In the genomic region with DNA sequence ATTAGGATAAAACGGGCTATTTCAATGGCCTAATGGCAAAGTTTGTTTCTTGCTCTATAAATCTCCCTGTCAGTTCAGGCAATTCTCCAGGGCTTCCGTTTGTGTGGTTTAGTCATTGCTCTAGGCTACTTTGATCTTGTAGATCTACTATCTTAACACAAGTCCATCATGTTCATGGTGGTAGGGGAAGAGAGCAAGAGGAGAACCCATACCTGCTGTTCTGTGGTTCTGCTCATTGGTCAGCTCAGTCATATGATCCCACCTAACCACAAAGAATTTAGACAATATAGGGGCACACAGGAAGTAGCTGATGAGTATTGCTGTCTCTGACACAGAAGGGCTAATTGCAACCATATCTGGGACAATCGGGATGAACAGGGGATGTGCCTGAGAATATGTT, we compare ENCODE assay signal across 10 cellular contexts. TPM values are rescaled to one million over a fixed set of nuclear protein-coding genes. Genes with fewer than 3 reads are reported as not detected.
DNase-seq lines count a peak whose midpoint lies in the region; ATAC-seq and TF ChIP-seq lines count a peak whose summit lies in the region.
"Had no signal": no experiment of that assay in that cellular context is flagged by ENCODE, and none has a peak within 500 bp of the region (broad histone marks: within the 10 kb centered on the region; RNA-seq: fewer than 3 reads in every experiment).

No MANE protein-coding gene starts in this region.

- DNase-seq in GM13977 (ENCODE audit: low spot score) (peak; percentile 37), RKO (ENCODE audit: low spot score) (peak; percentile 33), myocyte (ENCODE audit: low read depth) (peak; percentile 18), activated gamma-delta T cell (lab: John Stamatoyannopoulos, UW) (no peak), SHP77 (lab: John Stamatoyannopoulos, UW) (no peak)
- DNase-seq: colonic mucosa, left colon, substantia nigra had no signal

- ATAC-seq in HG03135 (IDR thresholded peaks at IDR 0.05; ENCODE audit: unreplicated experiment) (peak; percentile 41), GM21576 (IDR thresholded peaks at IDR 0.05; ENCODE audit: unreplicated experiment) (no peak)
- ATAC-seq: left colon had no signal

- no peak for TF ChIP-seq CTCF in GM13977 (IDR thresholded peaks at IDR 0.05; ENCODE audit: extremely low read depth, insufficient read depth, missing control alignments)

- in situ Hi-C loops in GM13977 (cut with MboI; ENCODE audit: low pct_unique_long_range_greater_than_20kb, low sequenced_read_pairs, unreplicated experiment), result no loop called here

RNA-seq across cellular contexts. Expression of gene DEK, which starts 4.9 kb away (rescaled TPM):
- 90.8 and 136 TPM in 2 replicates for total RNA-seq in myocyte
- 38.9 TPM for polyA plus RNA-seq in myocyte (2012)

Comparison
In these comparisons a context has a peak if more than half of its experiments do, and no peak if none do; other contexts are left out.
1. DNase-seq: peak in GM13977 (single experiment), RKO (single experiment) and myocyte (single experiment); none in activated gamma-delta T cell (single experiment) and SHP77 (0 of 2).